ENCODE assay signal across 8 cellular contexts in genomic region chr17:47324224-47325020, GRCh38. TPM values are rescaled to one million over a fixed set of nuclear protein-coding genes. Genes with fewer than 3 reads are reported as not detected.
DNase-seq lines count a peak whose midpoint lies in the region; ATAC-seq and TF ChIP-seq lines count a peak whose summit lies in the region.

No MANE protein-coding gene starts in this region.

- peaks cover 3% of the 10 kb centered on the region for H3K9me3 Mint-ChIP-seq in endothelial cell (ENCODE audit: unreplicated experiment)

- H3K27me3 ChIP-seq in A673 (replicated peaks; ENCODE audit: insufficient read depth, low read depth, low read length, poor library complexity) (no peaks in the 10 kb centered on the region), mucosa of stomach (ENCODE audit: control insufficient read depth, insufficient read depth, low read length) (peaks cover 5% of the 10 kb centered on the region)

- no peaks in the 10 kb centered on the region for H3K4me1 ChIP-seq in A673 (ENCODE audit: insufficient read depth, low read length, poor library complexity, severe bottlenecking)
- no peaks in the 10 kb centered on the region for H3K4me1 ChIP-seq in mucosa of stomach (ENCODE audit: control insufficient read depth, insufficient read depth, low read length)

- BruUV-seq in A673 (replicated peaks; lab: Mats Ljungman, UMichigan), result no TSS peak

- peaks cover 6% of the 10 kb centered on the region for H3K27me3 Mint-ChIP-seq in endothelial cell (ENCODE audit: unreplicated experiment)

- peak overlapping the region; percentile 90 for H3K27ac Mint-ChIP-seq in endothelial cell (ENCODE audit: unreplicated experiment)

- CTCF ChIA-PET in A673 (lab: Charles Lee), result no interaction called here

- POLR2A ChIA-PET in A673 (lab: Charles Lee; ENCODE audit: low non-redundant PET), result no interaction called here

- intact Hi-C loops in A673 (cut with micrococcal nuclease; ENCODE audit: unreplicated experiment), result no loop called here

- DNase-seq in A673 (ENCODE audit: low spot score) (no peak), NCI-H446 treated with DMSO at 0.1 percent for 48 hours (lab: John Stamatoyannopoulos, UW) (peak; percentile 21), endothelial cell (ENCODE audit: low spot score) (peak; percentile 28), stromal cell of bone marrow (ENCODE audit: low read depth) (peak; percentile 21)
- DNase-seq in activated CD4-positive, alpha-beta T cell treated with anti-CD3 and anti-CD28 coated beads, Interleukin-2, amount 50 U/mL, for 4 hours, result peak; percentile 25 to 36

- peak overlapping the region; percentile 36 for H3K4me3 ChIP-seq in A673 (ENCODE audit: low read depth, low read length, poor library complexity, severe bottlenecking)
- H3K4me3 ChIP-seq in mucosa of stomach (ENCODE audit: low read length), result peak overlapping the region; percentile 68

- H3K36me3 Mint-ChIP-seq in endothelial cell (ENCODE audit: low read depth, unreplicated experiment), result no peaks in the 10 kb centered on the region

- H3K36me3 ChIP-seq in A673 (ENCODE audit: insufficient read depth, low read length, poor library complexity, severe bottlenecking) (no peaks in the 10 kb centered on the region), mucosa of stomach (ENCODE audit: control insufficient read depth, insufficient read depth, low read length) (no peaks in the 10 kb centered on the region)

- H3K27ac ChIP-seq in A673 (ENCODE audit: low read depth, low read length, poor library complexity, severe bottlenecking), result no peak overlapping the region

- H3K4me1 Mint-ChIP-seq in endothelial cell (ENCODE audit: unreplicated experiment), result peaks cover 13% of the 10 kb centered on the region

- peak overlapping the region; percentile 97 for H3K9ac ChIP-seq in mucosa of stomach (ENCODE audit: low read length)

- TF ChIP-seq CTCF in A673 (conservative IDR thresholded peaks at IDR 0.05; ENCODE audit: low read depth, low read length) (no peak), endothelial cell (IDR thresholded peaks at IDR 0.05; ENCODE audit: unreplicated experiment) (no peak)

- H3K9me3 ChIP-seq in A673 (ENCODE audit: low read depth, low read length, poor library complexity, severe bottlenecking), result peaks cover 6% of the 10 kb centered on the region
- H3K9me3 ChIP-seq in mucosa of stomach (ENCODE audit: control insufficient read depth, low read length), result no peaks in the 10 kb centered on the region

- peak overlapping the region; percentile 93 for H3K4me3 Mint-ChIP-seq in endothelial cell (ENCODE audit: unreplicated experiment)

- peak; percentile 24 for ATAC-seq in GM18508 (IDR thresholded peaks at IDR 0.05; ENCODE audit: insufficient read depth, unreplicated experiment)
- peak; percentile 18 for ATAC-seq in HG02970 (IDR thresholded peaks at IDR 0.05; ENCODE audit: low FRiP score, unreplicated experiment)

RNA-seq across cellular contexts. Expression of gene EFCAB13, which starts 0.7 kb away (rescaled TPM):
- total RNA-seq in A673 (2021) (0.66 TPM in 1 of 2 replicates, not detected in the other), endothelial cell (ENCODE audit: unreplicated experiment) (4.6 TPM)
